In genomic region chr3:129330413-129330812, GRCh38 we compare ENCODE assay signal across 17 cellular contexts.
"Had no signal": no experiment of that assay in that cellular context is flagged by ENCODE, and none has a peak within 500 bp of the region (broad histone marks: within the 10 kb centered on the region; RNA-seq: fewer than 3 reads in every experiment).

No MANE protein-coding gene starts in this region.

- H3K4me2 ChIP-seq: hepatocyte, neural progenitor cell, smooth muscle cell had no signal

- H3K27me3 ChIP-seq: adrenal gland, cardiac muscle cell, hepatocyte, neural progenitor cell, ovary, right lobe of liver, upper lobe of right lung had no signal

- H2AFZ ChIP-seq: hepatocyte, neural progenitor cell had no signal

- H3K36me3 ChIP-seq: adrenal gland, cardiac muscle cell, neural progenitor cell, ovary, right lobe of liver, upper lobe of right lung had no signal

- H3K79me2 ChIP-seq: hepatocyte had no signal

- H3K4me3 ChIP-seq: adrenal gland, cardiac muscle cell, coronary artery, hepatocyte, lung, neural progenitor cell, ovary, right lobe of liver, smooth muscle cell, upper lobe of right lung had no signal

- H3K9ac ChIP-seq: neural progenitor cell had no signal

- H3K27ac ChIP-seq: adrenal gland, cardiac muscle cell, coronary artery, hepatocyte, neural progenitor cell, ovary, right lobe of liver, upper lobe of right lung had no signal

- H3K4me3 Mint-ChIP-seq: activated CD4-positive, alpha-beta T cell treated with anti-CD3 and anti-CD28 coated beads, Interleukin-2, amount 10 ng/mL, durations not matched to agents 24 days and 14 days; activated naive CD4-positive, alpha-beta T cell treated with anti-CD3 and anti-CD28 coated beads for 36 hours; activated T-helper 17 cell treated with anti-CD3 and anti-CD28 coated beads, Interleukin-2, amount 50 U/mL, for 72 hours; neural progenitor cell; stimulated activated naive CD8-positive, alpha-beta T cell treated with anti-CD3 and anti-CD28 coated beads, Interleukin-15, amount 100 ng/mL, for 72 hours had no signal

- ATAC-seq: activated T-helper 17 cell treated with anti-CD3 and anti-CD28 coated beads, Interleukin-2, amount 50 U/mL, for 72 hours; esophagus mucosa; right lobe of liver; stimulated activated naive CD8-positive, alpha-beta T cell treated with anti-CD3 and anti-CD28 coated beads, Interleukin-15, amount 100 ng/mL, for 72 hours; upper lobe of right lung had no signal

- H3K27ac Mint-ChIP-seq: activated CD4-positive, alpha-beta T cell treated with anti-CD3 and anti-CD28 coated beads, Interleukin-2, amount 10 ng/mL, durations not matched to agents 24 days and 14 days; activated naive CD4-positive, alpha-beta T cell treated with anti-CD3 and anti-CD28 coated beads for 36 hours; activated T-helper 17 cell treated with anti-CD3 and anti-CD28 coated beads, Interleukin-2, amount 50 U/mL, for 72 hours; neural progenitor cell; stimulated activated naive CD8-positive, alpha-beta T cell treated with anti-CD3 and anti-CD28 coated beads, Interleukin-15, amount 100 ng/mL, for 72 hours had no signal

- H3K4me1 ChIP-seq: adrenal gland, neural progenitor cell, right lobe of liver, upper lobe of right lung had no signal

- H3K9me3 ChIP-seq: adrenal gland, ovary, right lobe of liver, upper lobe of right lung had no signal

- DNase-seq: activated CD4-positive, alpha-beta T cell treated with anti-CD3 and anti-CD28 coated beads, Interleukin-2, amount 10 ng/mL, durations not matched to agents 24 days and 14 days; activated naive CD4-positive, alpha-beta T cell treated with anti-CD3 and anti-CD28 coated beads for 36 hours; adrenal gland; islet precursor cell; midbrain; ovary; right lobe of liver; stimulated activated naive CD8-positive, alpha-beta T cell treated with anti-CD3 and anti-CD28 coated beads, Interleukin-15, amount 100 ng/mL, for 72 hours; upper lobe of right lung had no signal

- H3K27me3 Mint-ChIP-seq: activated T-helper 17 cell treated with anti-CD3 and anti-CD28 coated beads, Interleukin-2, amount 50 U/mL, for 72 hours; stimulated activated naive CD8-positive, alpha-beta T cell treated with anti-CD3 and anti-CD28 coated beads, Interleukin-15, amount 100 ng/mL, for 72 hours had no signal

- H3K9me3 Mint-ChIP-seq: activated CD4-positive, alpha-beta T cell treated with anti-CD3 and anti-CD28 coated beads, Interleukin-2, amount 10 ng/mL, durations not matched to agents 24 days and 14 days; activated naive CD4-positive, alpha-beta T cell treated with anti-CD3 and anti-CD28 coated beads for 36 hours; activated T-helper 17 cell treated with anti-CD3 and anti-CD28 coated beads, Interleukin-2, amount 50 U/mL, for 72 hours; neural progenitor cell; stimulated activated naive CD8-positive, alpha-beta T cell treated with anti-CD3 and anti-CD28 coated beads, Interleukin-15, amount 100 ng/mL, for 72 hours had no signal

- H3K4me1 Mint-ChIP-seq: activated CD4-positive, alpha-beta T cell treated with anti-CD3 and anti-CD28 coated beads, Interleukin-2, amount 10 ng/mL, durations not matched to agents 24 days and 14 days; activated T-helper 17 cell treated with anti-CD3 and anti-CD28 coated beads, Interleukin-2, amount 50 U/mL, for 72 hours; neural progenitor cell; stimulated activated naive CD8-positive, alpha-beta T cell treated with anti-CD3 and anti-CD28 coated beads, Interleukin-15, amount 100 ng/mL, for 72 hours had no signal
